ENCODE assay signal across 8 cellular contexts in the genomic region with DNA sequence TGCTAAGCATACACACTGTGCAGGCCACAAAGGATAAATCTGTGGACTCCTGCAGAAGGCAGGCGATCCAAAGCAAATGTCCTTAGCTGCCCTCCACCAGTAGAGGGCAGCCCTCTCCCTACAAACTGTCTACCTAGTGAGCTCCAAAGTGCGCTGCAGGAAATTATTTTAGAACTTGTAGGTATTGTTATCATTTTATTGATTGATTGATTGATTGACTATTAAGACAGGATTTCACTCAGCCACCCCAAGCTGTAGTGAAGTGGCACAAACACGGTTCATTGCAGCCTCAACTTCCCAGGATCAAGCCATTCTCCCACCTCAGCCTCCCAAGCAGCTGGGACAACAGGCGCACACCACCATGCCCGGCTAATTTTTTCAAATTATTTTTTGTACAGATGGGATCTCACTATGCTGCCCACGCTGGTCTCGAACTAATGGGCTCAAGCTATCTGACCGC. TPM values are rescaled to one million over a fixed set of nuclear protein-coding genes. Genes with fewer than 3 reads are reported as not detected.
DNase-seq lines count a peak whose midpoint lies in the region; ATAC-seq and TF ChIP-seq lines count a peak whose summit lies in the region.

No MANE protein-coding gene starts in this region.

- 59% methylated on average over 8 of the region's 8 CpGs for WGBS in liver

- ATAC-seq in HG02885 (IDR thresholded peaks at IDR 0.05; ENCODE audit: poor library complexity, unreplicated experiment) (peak; percentile 42), HG02970 (IDR thresholded peaks at IDR 0.05; ENCODE audit: low FRiP score, unreplicated experiment) (no peak)

- H3K4me3 ChIP-seq in liver (ENCODE audit: low read depth in 1 of 3, low read length in 3 of 3) = no peak overlapping the region

- H3K27ac ChIP-seq in liver (ENCODE audit: low read depth in 1 of 2, low read length in 2 of 2) = no peak overlapping the region

- no peaks in the 10 kb centered on the region for H3K27me3 ChIP-seq in liver (ENCODE audit: control insufficient read depth in 4 of 4, insufficient read depth in 4 of 4, low read length in 3 of 4)

- TF ChIP-seq CTCF in liver (IDR thresholded peaks at IDR 0.05; ENCODE audit: low read depth, low read length, missing input control) = peak; percentile 95

- no peaks in the 10 kb centered on the region for H3K9me3 ChIP-seq in liver (ENCODE audit: control insufficient read depth in 4 of 4, low read length in 3 of 4)

- H3K36me3 ChIP-seq in liver (ENCODE audit: control insufficient read depth in 4 of 4, insufficient read depth in 3 of 4, low read depth in 1 of 4, low read length in 3 of 4) = no peaks in the 10 kb centered on the region

- peak; percentile 82 for DNase-seq in GM03348 (ENCODE audit: low spot score)
- peak; percentile 56 for DNase-seq in NCI-H345 treated with DMSO at 0.1 percent for 48 hours (lab: John Stamatoyannopoulos, UW; ENCODE audit: unreplicated experiment)
- peak; percentile 47 to 57 for DNase-seq in activated CD4-positive, alpha-beta T cell treated with anti-CD3 and anti-CD28 coated beads for 24 hours (ENCODE audit: low read depth in 2 of 2)
- DNase-seq in cerebellum (ENCODE audit: low spot score) = peak; percentile 74
- peak; percentile 33 to 62 (median 51) for DNase-seq in stimulated activated CD4-positive, alpha-beta T cell treated with anti-CD3 and anti-CD28 coated beads, TNF-alpha, amount 100 ng/mL, for 48 hours (ENCODE audit: low read depth in 3 of 3)

- H3K4me1 ChIP-seq in liver (ENCODE audit: control insufficient read depth in 4 of 4, insufficient read depth in 4 of 4, low read length in 3 of 4) = peaks cover 0 to 12% (median 6%) of the 10 kb centered on the region in 4 donors

- peak; percentile 94 for TF ChIP-seq RAD21 in liver (IDR thresholded peaks at IDR 0.05)

- H3K9ac ChIP-seq in liver (ENCODE audit: low read depth in 1 of 2, low read length in 2 of 2) = no peak overlapping the region

TF ChIP-seq in liver, 16 proteins besides CTCF, POLR2A, EP300 and RAD21:
- TF ChIP-seq JUND (IDR thresholded peaks at IDR 0.05) (no peak), HNF4A (conservative IDR thresholded peaks at IDR 0.05) (peak in 1 of 2 donors; percentile 17)

RNA-seq across cellular contexts. Expression of a gene that starts 37.3 kb away (rescaled TPM):
- 18.2 TPM for total RNA-seq in cerebellum
- total RNA-seq in liver = 10 to 100 TPM; 21.2 to 21.9 TPM
- polyA plus RNA-seq in liver = 1 to 10 TPM; 8.1 to 8.4 TPM
